3 cellular contexts compared by ENCODE assay signal in the genomic region with DNA sequence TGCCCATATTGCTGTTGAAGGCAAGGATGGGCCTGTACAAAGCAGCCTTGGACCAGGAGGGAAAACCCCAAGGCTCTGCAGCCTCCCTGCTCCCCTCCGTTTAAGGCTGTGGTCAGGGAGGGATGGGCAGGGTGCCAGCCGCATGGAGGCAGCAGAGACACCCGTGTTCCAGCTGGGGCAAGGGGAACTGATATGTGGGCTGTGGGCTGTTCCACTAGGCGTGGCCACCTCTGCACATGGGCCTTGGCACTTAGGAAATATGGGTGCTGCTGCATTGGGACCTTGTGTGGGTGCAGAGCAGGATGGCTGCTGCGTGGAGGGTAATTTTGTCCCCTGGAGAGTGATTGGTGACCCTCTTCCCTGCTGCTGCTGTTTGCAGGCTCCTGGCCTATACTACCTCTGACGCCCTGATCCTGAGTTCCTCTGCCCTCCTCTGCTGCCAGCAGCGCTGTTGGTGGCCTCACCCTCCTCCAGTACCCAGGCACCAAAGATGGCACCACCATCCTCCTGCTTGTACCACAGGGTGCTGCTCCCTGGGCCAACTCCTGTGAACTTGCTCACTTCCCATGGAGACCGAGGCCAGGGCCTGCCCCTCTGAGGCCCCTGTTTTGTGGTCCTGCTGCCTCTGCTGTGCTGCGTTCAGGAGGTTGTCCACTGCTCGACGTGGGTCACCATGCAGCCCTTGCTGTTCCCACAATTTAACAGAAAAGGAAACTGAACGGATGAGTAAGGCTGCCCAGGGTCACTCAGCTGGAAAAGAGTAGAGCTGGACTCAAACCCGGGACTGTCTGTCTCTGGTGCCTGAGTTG.
TF ChIP-seq lines count a peak whose summit lies in the region.

No MANE protein-coding gene starts in this region.

TF ChIP-seq in GM23338, 12 proteins besides CTCF, POLR2A, EP300 and RAD21:
- TF ChIP-seq POLR2AphosphoS5 (IDR thresholded peaks at IDR 0.05; ENCODE audit: low read depth) = no peak; the same call in 1 of the 2 replicates

TF ChIP-seq in K562, 482 proteins besides CTCF, POLR2A, EP300 and RAD21 (continues in another document):
- no peak for TF ChIP-seq SP1 (CRISPR knock-in tag; IDR thresholded peaks at IDR 0.05)
- TF ChIP-seq, protein P1, sequence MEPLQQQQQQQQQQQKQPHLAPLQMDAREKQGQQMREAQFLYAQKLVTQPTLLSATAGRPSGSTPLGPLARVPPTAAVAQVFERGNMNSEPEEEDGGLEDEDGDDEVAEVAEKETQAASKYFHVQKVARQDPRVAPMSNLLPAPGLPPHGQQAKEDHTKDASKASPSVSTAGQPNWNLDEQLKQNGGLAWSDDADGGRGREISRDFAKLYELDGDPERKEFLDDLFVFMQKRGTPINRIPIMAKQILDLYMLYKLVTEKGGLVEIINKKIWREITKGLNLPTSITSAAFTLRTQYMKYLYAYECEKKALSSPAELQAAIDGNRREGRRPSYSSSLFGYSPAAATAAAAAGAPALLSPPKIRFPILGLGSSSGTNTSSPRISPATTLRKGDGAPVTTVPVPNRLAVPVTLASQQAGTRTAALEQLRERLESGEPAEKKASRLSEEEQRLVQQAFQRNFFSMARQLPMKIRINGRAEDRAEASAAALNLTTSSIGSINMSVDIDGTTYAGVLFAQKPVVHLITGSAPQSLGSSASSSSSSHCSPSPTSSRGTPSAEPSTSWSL (CRISPR knock-in tag; IDR thresholded peaks at IDR 0.05; ENCODE audit: borderline replicate concordance) = no peak
- TF ChIP-seq, protein P2, sequence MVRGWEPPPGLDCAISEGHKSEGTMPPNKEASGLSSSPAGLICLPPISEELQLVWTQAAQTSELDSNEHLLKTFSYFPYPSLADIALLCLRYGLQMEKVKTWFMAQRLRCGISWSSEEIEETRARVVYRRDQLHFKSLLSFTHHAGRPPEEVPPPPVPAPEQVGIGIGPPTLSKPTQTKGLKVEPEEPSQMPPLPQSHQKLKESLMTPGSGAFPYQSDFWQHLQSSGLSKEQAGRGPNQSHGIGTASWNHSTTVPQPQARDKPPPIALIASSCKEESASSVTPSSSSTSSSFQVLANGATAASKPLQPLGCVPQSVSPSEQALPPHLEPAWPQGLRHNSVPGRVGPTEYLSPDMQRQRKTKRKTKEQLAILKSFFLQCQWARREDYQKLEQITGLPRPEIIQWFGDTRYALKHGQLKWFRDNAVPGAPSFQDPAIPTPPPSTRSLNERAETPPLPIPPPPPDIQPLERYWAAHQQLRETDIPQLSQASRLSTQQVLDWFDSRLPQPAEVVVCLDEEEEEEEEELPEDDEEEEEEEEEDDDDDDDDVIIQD (CRISPR knock-in tag; IDR thresholded peaks at IDR 0.05) = no peak
- TF ChIP-seq GTF2F1 (IDR thresholded peaks at IDR 0.05; ENCODE audit: low read depth, low read length) = no peak
- peak; percentile 28; the same call in 1 of the 2 replicates for TF ChIP-seq SUPT5H (IDR thresholded peaks at IDR 0.05)
- TF ChIP-seq, protein P3, sequence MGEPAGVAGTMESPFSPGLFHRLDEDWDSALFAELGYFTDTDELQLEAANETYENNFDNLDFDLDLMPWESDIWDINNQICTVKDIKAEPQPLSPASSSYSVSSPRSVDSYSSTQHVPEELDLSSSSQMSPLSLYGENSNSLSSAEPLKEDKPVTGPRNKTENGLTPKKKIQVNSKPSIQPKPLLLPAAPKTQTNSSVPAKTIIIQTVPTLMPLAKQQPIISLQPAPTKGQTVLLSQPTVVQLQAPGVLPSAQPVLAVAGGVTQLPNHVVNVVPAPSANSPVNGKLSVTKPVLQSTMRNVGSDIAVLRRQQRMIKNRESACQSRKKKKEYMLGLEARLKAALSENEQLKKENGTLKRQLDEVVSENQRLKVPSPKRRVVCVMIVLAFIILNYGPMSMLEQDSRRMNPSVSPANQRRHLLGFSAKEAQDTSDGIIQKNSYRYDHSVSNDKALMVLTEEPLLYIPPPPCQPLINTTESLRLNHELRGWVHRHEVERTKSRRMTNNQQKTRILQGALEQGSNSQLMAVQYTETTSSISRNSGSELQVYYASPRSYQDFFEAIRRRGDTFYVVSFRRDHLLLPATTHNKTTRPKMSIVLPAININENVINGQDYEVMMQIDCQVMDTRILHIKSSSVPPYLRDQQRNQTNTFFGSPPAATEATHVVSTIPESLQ (CRISPR knock-in tag; IDR thresholded peaks at IDR 0.05) = no peak
- no peak for TF ChIP-seq ZNF586 (CRISPR knock-in tag; conservative IDR thresholded peaks at IDR 0.05)
- TF ChIP-seq, protein P4, sequence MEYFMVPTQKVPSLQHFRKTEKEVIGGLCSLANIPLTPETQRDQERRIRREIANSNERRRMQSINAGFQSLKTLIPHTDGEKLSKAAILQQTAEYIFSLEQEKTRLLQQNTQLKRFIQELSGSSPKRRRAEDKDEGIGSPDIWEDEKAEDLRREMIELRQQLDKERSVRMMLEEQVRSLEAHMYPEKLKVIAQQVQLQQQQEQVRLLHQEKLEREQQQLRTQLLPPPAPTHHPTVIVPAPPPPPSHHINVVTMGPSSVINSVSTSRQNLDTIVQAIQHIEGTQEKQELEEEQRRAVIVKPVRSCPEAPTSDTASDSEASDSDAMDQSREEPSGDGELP (CRISPR knock-in tag; IDR thresholded peaks at IDR 0.05; ENCODE audit: borderline replicate concordance) = 0 out of 2 replicates have a peak, but pooled peaks have one; percentile 48
- no peak for TF ChIP-seq NCOR1 (IDR thresholded peaks at IDR 0.05)
- TF ChIP-seq NFIC (IDR thresholded peaks at IDR 0.05) = peak; percentile 69
- TF ChIP-seq, protein P5, sequence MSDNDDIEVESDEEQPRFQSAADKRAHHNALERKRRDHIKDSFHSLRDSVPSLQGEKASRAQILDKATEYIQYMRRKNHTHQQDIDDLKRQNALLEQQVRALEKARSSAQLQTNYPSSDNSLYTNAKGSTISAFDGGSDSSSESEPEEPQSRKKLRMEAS (CRISPR knock-in tag; IDR thresholded peaks at IDR 0.05) = 0 out of 2 replicates have a peak, but pooled peaks have one; percentile 15
- TF ChIP-seq, protein P6, sequence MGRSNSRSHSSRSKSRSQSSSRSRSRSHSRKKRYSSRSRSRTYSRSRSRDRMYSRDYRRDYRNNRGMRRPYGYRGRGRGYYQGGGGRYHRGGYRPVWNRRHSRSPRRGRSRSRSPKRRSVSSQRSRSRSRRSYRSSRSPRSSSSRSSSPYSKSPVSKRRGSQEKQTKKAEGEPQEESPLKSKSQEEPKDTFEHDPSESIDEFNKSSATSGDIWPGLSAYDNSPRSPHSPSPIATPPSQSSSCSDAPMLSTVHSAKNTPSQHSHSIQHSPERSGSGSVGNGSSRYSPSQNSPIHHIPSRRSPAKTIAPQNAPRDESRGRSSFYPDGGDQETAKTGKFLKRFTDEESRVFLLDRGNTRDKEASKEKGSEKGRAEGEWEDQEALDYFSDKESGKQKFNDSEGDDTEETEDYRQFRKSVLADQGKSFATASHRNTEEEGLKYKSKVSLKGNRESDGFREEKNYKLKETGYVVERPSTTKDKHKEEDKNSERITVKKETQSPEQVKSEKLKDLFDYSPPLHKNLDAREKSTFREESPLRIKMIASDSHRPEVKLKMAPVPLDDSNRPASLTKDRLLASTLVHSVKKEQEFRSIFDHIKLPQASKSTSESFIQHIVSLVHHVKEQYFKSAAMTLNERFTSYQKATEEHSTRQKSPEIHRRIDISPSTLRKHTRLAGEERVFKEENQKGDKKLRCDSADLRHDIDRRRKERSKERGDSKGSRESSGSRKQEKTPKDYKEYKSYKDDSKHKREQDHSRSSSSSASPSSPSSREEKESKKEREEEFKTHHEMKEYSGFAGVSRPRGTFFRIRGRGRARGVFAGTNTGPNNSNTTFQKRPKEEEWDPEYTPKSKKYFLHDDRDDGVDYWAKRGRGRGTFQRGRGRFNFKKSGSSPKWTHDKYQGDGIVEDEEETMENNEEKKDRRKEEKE (IDR thresholded peaks at IDR 0.05; ENCODE audit: borderline replicate concordance in 1 of 2, control insufficient read depth in 1 of 2, low read depth in 2 of 2, low read length in 1 of 2) = no peak
- 0 out of 2 replicates have a peak, but pooled peaks have one; percentile 29 for TF ChIP-seq POLR2AphosphoS5 (IDR thresholded peaks at IDR 0.05; ENCODE audit: control insufficient read depth, insufficient read depth, low read depth, low read length)
- TF ChIP-seq POLR2G (IDR thresholded peaks at IDR 0.05; ENCODE audit: low read depth, low read length) = peak; percentile 54
- peak; percentile 81 for TF ChIP-seq RBM22 (IDR thresholded peaks at IDR 0.05; ENCODE audit: low read depth, low read length, poor library complexity, severe bottlenecking)

TF ChIP-seq in HEK293T, 16 proteins besides CTCF, POLR2A, EP300 and RAD21:
- TF ChIP-seq ARNT (IDR thresholded peaks at IDR 0.05) (no peak), BHLHE40 (IDR thresholded peaks at IDR 0.05; ENCODE audit: borderline replicate concordance) (no peak), SUZ12 (IDR thresholded peaks at IDR 0.05) (no peak), ELF4 (IDR thresholded peaks at IDR 0.05) (no peak), SP1 (IDR thresholded peaks at IDR 0.05) (no peak), LEF1 (IDR thresholded peaks at IDR 0.05; ENCODE audit: borderline replicate concordance) (no peak), HDGF (IDR thresholded peaks at IDR 0.05; ENCODE audit: borderline replicate concordance) (no peak), FOXA1 (IDR thresholded peaks at IDR 0.05) (no peak), FOXM1 (IDR thresholded peaks at IDR 0.05; ENCODE audit: borderline replicate concordance) (no peak), TARDBP (IDR thresholded peaks at IDR 0.05) (no peak), ZNF384 (IDR thresholded peaks at IDR 0.05) (no peak)
- TF ChIP-seq, protein P7, sequence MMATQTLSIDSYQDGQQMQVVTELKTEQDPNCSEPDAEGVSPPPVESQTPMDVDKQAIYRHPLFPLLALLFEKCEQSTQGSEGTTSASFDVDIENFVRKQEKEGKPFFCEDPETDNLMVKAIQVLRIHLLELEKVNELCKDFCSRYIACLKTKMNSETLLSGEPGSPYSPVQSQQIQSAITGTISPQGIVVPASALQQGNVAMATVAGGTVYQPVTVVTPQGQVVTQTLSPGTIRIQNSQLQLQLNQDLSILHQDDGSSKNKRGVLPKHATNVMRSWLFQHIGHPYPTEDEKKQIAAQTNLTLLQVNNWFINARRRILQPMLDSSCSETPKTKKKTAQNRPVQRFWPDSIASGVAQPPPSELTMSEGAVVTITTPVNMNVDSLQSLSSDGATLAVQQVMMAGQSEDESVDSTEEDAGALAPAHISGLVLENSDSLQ (IDR thresholded peaks at IDR 0.05) = no peak
